20 cellular contexts compared by ENCODE assay signal in the genomic region with DNA sequence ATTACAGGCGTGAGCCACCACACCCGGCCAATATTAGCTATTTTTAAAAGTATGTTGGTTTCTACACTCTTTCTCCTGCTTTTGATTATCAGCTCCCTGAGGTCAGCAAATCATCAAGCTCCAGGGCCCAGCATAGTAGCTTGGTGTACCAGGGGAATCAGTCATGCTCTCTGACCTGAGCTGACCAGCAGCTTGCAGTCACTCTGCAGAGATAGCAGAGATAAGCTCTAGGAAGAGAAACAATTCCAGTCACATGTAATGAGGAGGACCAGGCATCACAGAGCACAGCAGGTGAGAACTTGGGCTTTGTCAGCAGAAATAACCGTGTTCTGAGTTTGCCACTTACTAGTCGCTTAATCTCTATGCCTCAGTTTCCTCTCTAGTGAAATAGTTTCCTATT. TPM values are rescaled to one million over a fixed set of nuclear protein-coding genes. Genes with fewer than 3 reads are reported as not detected.
DNase-seq lines count a peak whose midpoint lies in the region; ATAC-seq, FAIRE-seq and TF ChIP-seq lines count a peak whose summit lies in the region.
"Had no signal": no experiment of that assay in that cellular context is flagged by ENCODE, and none has a peak within 500 bp of the region (broad histone marks: within the 10 kb centered on the region; RNA-seq: fewer than 3 reads in every experiment).

No MANE protein-coding gene starts in this region.

- BruUV-seq in OCI-LY7 (replicated peaks; lab: Mats Ljungman, UMichigan): no TSS peak

- H3F3A ChIP-seq in neural progenitor cell (ENCODE audit: low read depth): no peaks in the 10 kb centered on the region

- H3K4me1 ChIP-seq in kidney (ENCODE audit: control insufficient read depth in 1 of 2, insufficient read depth in 1 of 2, low read depth in 1 of 2, low read length in 2 of 2): no peaks in the 10 kb centered on the region
- no peaks in the 10 kb centered on the region for H3K4me1 ChIP-seq in upper lobe of right lung
- peaks cover 2% of the 10 kb centered on the region for H3K4me1 ChIP-seq in neural progenitor cell
- H3K4me1 ChIP-seq in OCI-LY7 (ENCODE audit: insufficient read depth, low read length, poor library complexity, severe bottlenecking): no peaks in the 10 kb centered on the region
- H3K4me1 ChIP-seq: Caco-2, HAP-1 had no signal

- H3K27ac ChIP-seq in kidney (ENCODE audit: low read depth in 2 of 2, low read length in 2 of 2) (no peak overlapping the region), upper lobe of right lung (no peak overlapping the region), neural progenitor cell (no peak overlapping the region), OCI-LY7 (ENCODE audit: low read depth, low read length, poor library complexity, severe bottlenecking) (no peak overlapping the region)

- no peaks in the 10 kb centered on the region for H3K79me2 ChIP-seq in neural progenitor cell (ENCODE audit: low read depth)
- no peaks in the 10 kb centered on the region for H3K79me2 ChIP-seq in OCI-LY7 (ENCODE audit: insufficient read depth, low read depth, low read length)

- H3K4me3 Mint-ChIP-seq in chondrocyte (ENCODE audit: unreplicated experiment) (no peak overlapping the region), neural progenitor cell (no peak overlapping the region)
- H3K4me3 Mint-ChIP-seq: CD4-positive, alpha-beta memory T cell; GM23338; HFFc6 had no signal

- no peaks in the 10 kb centered on the region for H3K9me3 ChIP-seq in kidney (ENCODE audit: control insufficient read depth in 1 of 2, low read length in 2 of 2)
- no peaks in the 10 kb centered on the region for H3K9me3 ChIP-seq in upper lobe of right lung
- H3K9me3 ChIP-seq in neural progenitor cell (ENCODE audit: low read depth): no peaks in the 10 kb centered on the region
- no peaks in the 10 kb centered on the region for H3K9me3 ChIP-seq in OCI-LY7 (ENCODE audit: low read length)
- H3K9me3 ChIP-seq: Caco-2, HAP-1 had no signal

- CTCF ChIA-PET in OCI-LY7 (lab: Charles Lee; ENCODE audit: unreplicated experiment): no interaction called here

- DNase-seq in H7 (peak; percentile 11), chondrocyte (ENCODE audit: low spot score) (peak; percentile 11), kidney (peak; percentile 2), upper lobe of right lung (peak; percentile 8), neural progenitor cell (ENCODE audit: low spot score) (no peak), OCI-LY7 (ENCODE audit: low spot score) (no peak)
- DNase-seq: C1 segment of cervical spinal cord; CD4-positive, alpha-beta memory T cell; DMS153; DND-41; HFFc6 had no signal

- no peak overlapping the region for H3K4me2 ChIP-seq in neural progenitor cell
- H3K4me2 ChIP-seq in OCI-LY7 (ENCODE audit: low read length): no peak overlapping the region
- H3K4me2 ChIP-seq: GM23338 had no signal

- H3K4me3 ChIP-seq in H7 (ENCODE audit: insufficient read depth, low read depth, low read length) (no peak overlapping the region), kidney (ENCODE audit: low read length in 2 of 2) (no peak overlapping the region), upper lobe of right lung (no peak overlapping the region), neural progenitor cell (no peak overlapping the region), OCI-LY7 (ENCODE audit: low read depth, low read length, poor library complexity, severe bottlenecking) (no peak overlapping the region)
- H3K4me3 ChIP-seq: GM23338, HAP-1 had no signal

- ATAC-seq in upper lobe of right lung (no peak), GM18861 (IDR thresholded peaks at IDR 0.05; ENCODE audit: unreplicated experiment) (no peak)
- ATAC-seq: GM23338 had no signal

- H3K36me3 Mint-ChIP-seq in chondrocyte (ENCODE audit: low read depth): no peaks in the 10 kb centered on the region
- no peaks in the 10 kb centered on the region for H3K36me3 Mint-ChIP-seq in neural progenitor cell
- H3K36me3 Mint-ChIP-seq: CD4-positive, alpha-beta memory T cell had no signal

- no peaks in the 10 kb centered on the region for H3K4me1 Mint-ChIP-seq in chondrocyte (ENCODE audit: low read depth)
- peaks cover 15% of the 10 kb centered on the region for H3K4me1 Mint-ChIP-seq in neural progenitor cell
- H3K4me1 Mint-ChIP-seq: CD4-positive, alpha-beta memory T cell; GM23338 had no signal

- H3K36me3 ChIP-seq in H7 (replicated peaks; ENCODE audit: control insufficient read depth, insufficient read depth, low read length): no peaks in the 10 kb centered on the region
- no peaks in the 10 kb centered on the region for H3K36me3 ChIP-seq in kidney (ENCODE audit: control insufficient read depth in 1 of 2, insufficient read depth in 2 of 2, low read length in 2 of 2)
- no peaks in the 10 kb centered on the region for H3K36me3 ChIP-seq in upper lobe of right lung
- no peaks in the 10 kb centered on the region for H3K36me3 ChIP-seq in neural progenitor cell
- H3K36me3 ChIP-seq in OCI-LY7 (ENCODE audit: insufficient read depth, low read length): no peaks in the 10 kb centered on the region
- H3K36me3 ChIP-seq: HAP-1 had no signal

- H3K27me3 ChIP-seq in H7 (ENCODE audit: control insufficient read depth, insufficient read depth, low read length): no peaks in the 10 kb centered on the region
- peaks cover 6% of the 10 kb centered on the region for H3K27me3 ChIP-seq in upper lobe of right lung
- H3K27me3 ChIP-seq in neural progenitor cell: peaks cover 26% of the 10 kb centered on the region

- H3K9ac ChIP-seq in kidney (ENCODE audit: low read length in 2 of 2) (no peak overlapping the region), neural progenitor cell (no peak overlapping the region)

- POLR2A ChIA-PET in OCI-LY7 (lab: Charles Lee): interaction anchor here (0.9 kb wide), 1 partner anchor 260 kb away, joined by 3 read pairs; no protein-coding TSS in a partner anchor

- TF ChIP-seq CTCF in chondrocyte (IDR thresholded peaks at IDR 0.05) (no peak), kidney (IDR thresholded peaks at IDR 0.05; ENCODE audit: borderline replicate concordance, extremely low read depth, insufficient read depth) (no peak), upper lobe of right lung (IDR thresholded peaks at IDR 0.05) (no peak), neural progenitor cell (IDR thresholded peaks at IDR 0.05) (no peak), OCI-LY7 (conservative IDR thresholded peaks at IDR 0.05; ENCODE audit: low read length) (no peak)

- H3K27ac Mint-ChIP-seq in chondrocyte (ENCODE audit: unreplicated experiment) (no peak overlapping the region), neural progenitor cell (no peak overlapping the region)
- H3K27ac Mint-ChIP-seq: CD4-positive, alpha-beta memory T cell; GM23338; HFFc6 had no signal

- no peaks in the 10 kb centered on the region for H3K9me2 ChIP-seq in OCI-LY7 (ENCODE audit: insufficient read depth, low read length)

- H3K9me3 Mint-ChIP-seq in chondrocyte (ENCODE audit: low read depth): no peaks in the 10 kb centered on the region
- H3K9me3 Mint-ChIP-seq in neural progenitor cell: no peaks in the 10 kb centered on the region
- H3K9me3 Mint-ChIP-seq: CD4-positive, alpha-beta memory T cell; GM23338; HFFc6 had no signal

- no peak overlapping the region for H2AFZ ChIP-seq in neural progenitor cell (replicated peaks)
- H2AFZ ChIP-seq in OCI-LY7 (ENCODE audit: low read length): no peak overlapping the region
- H2AFZ ChIP-seq: GM23338 had no signal

- H4K20me1 ChIP-seq in neural progenitor cell (ENCODE audit: low read depth) (peaks cover 1% of the 10 kb centered on the region), OCI-LY7 (ENCODE audit: insufficient read depth, low read length) (no peaks in the 10 kb centered on the region)

- FAIRE-seq in kidney (lab: Jason Lieb, UNC): no peak
- FAIRE-seq: G401.6, GM12892, GM19239 had no signal

- intact Hi-C loops in kidney (cut with DNase I): no loop called here
- intact Hi-C loops in upper lobe of right lung (cut with DNase I): no loop called here
- intact Hi-C loops in OCI-LY7 (cut with micrococcal nuclease; ENCODE audit: unreplicated experiment): no loop called here

- H3K27me3 Mint-ChIP-seq in chondrocyte (ENCODE audit: low read depth) (peaks cover 9% of the 10 kb centered on the region), neural progenitor cell (ENCODE audit: insufficient read depth, low read depth) (peaks cover 5% of the 10 kb centered on the region)

RNA-seq across cellular contexts. Expression of gene PLEKHD1, which starts 8.5 kb away (rescaled TPM):
- total RNA-seq in H7 (2014; rRNA removed; shearing (Covaris generic)): 0.10 and 0.37 TPM in 2 replicates
- total RNA-seq in chondrocyte (0.08 to 0.15 TPM (median 0.10 TPM) in 3 replicates), kidney (0.25 TPM), upper lobe of right lung (0.41 TPM), neural progenitor cell (ENCODE audit: low replicate concordance) (not detected in 2 replicates), OCI-LY7 (2022) (0.17 and 0.19 TPM in 2 replicates)
- 3.4 TPM for polyA plus RNA-seq in kidney (ENCODE audit: insufficient read depth, low read depth, low replicate concordance)
- 0.09 and 0.13 TPM in 2 replicates for total RNA-seq in OCI-LY7 (2014; rRNA removed; shearing (Covaris generic))
- total RNA-seq: A172, H4 had no signal

Comparison
In these comparisons a context has a peak if more than half of its experiments do, and no peak if none do; other contexts are left out.
1. DNase-seq: peak in H7 (single experiment), chondrocyte (single experiment), kidney (single experiment) and upper lobe of right lung (single experiment); none in neural progenitor cell (single experiment) and OCI-LY7 (single experiment).